Comparison of ENCODE assay signal across 8 cellular contexts in genomic region chr19:45900661-45901431, GRCh38. TPM values are rescaled to one million over a fixed set of nuclear protein-coding genes. Genes with fewer than 3 reads are reported as not detected.
DNase-seq lines count a peak whose midpoint lies in the region; ATAC-seq and TF ChIP-seq lines count a peak whose summit lies in the region.

No MANE protein-coding gene starts in this region.

- peaks cover 9% of the 10 kb centered on the region for H3K4me1 Mint-ChIP-seq in GM23338
- H3K4me1 Mint-ChIP-seq in T-helper 17 cell: peaks cover 15% of the 10 kb centered on the region

- H3K27me3 ChIP-seq in GM23338 (ENCODE audit: insufficient read depth) (peaks cover 23% of the 10 kb centered on the region), esophagus squamous epithelium (no peaks in the 10 kb centered on the region), sigmoid colon (no peaks in the 10 kb centered on the region)

- no peaks in the 10 kb centered on the region for H3K36me3 ChIP-seq in GM23338 (ENCODE audit: insufficient read depth)
- peaks cover 0 to 44% (median 13%) of the 10 kb centered on the region in 3 donors for H3K36me3 ChIP-seq in esophagus squamous epithelium
- H3K36me3 ChIP-seq in sigmoid colon: peaks cover 0 to 34% (median 12%) of the 10 kb centered on the region in 4 donors

- peaks cover 6% of the 10 kb centered on the region; the same call in 1 of the 2 replicates for H3K4me1 ChIP-seq in GM23338 (ENCODE audit: insufficient read depth)
- H3K4me1 ChIP-seq in esophagus squamous epithelium: peaks cover 16 to 34% (median 16%) of the 10 kb centered on the region in 3 donors
- H3K4me1 ChIP-seq in sigmoid colon: peaks cover 0 to 26% (median 21%) of the 10 kb centered on the region in 4 donors

- H3K4me3 ChIP-seq in GM23338 (peak overlapping the region; percentile 86), esophagus squamous epithelium (peak overlapping the region; percentile 67 to 86 (median 78)), sigmoid colon (peak overlapping the region; percentile 71 to 80 (median 74))

- no peaks in the 10 kb centered on the region for H3K9me2 ChIP-seq in GM23338 (ENCODE audit: insufficient read depth)

- intact Hi-C loops in esophagus squamous epithelium (cut with DNase I): no loop called here
- intact Hi-C loops in sigmoid colon (cut with DNase I): loop anchor here (5.0 kb wide), 1 partner anchor 96 kb away; the partner anchor contains the start of gene CCDC61

- no peaks in the 10 kb centered on the region; the same call in none of the 2 replicates for H4K20me1 ChIP-seq in GM23338 (replicated peaks; ENCODE audit: insufficient read depth)

- no peak for TF ChIP-seq CTCF in GM23338 (conservative IDR thresholded peaks at IDR 0.05; ENCODE audit: low read depth in 2 of 2)
- TF ChIP-seq CTCF in esophagus squamous epithelium (IDR thresholded peaks at IDR 0.05): no peak
- TF ChIP-seq CTCF in sigmoid colon (IDR thresholded peaks at IDR 0.05): no peak

- H3K9me3 ChIP-seq in T-helper 17 cell (ENCODE audit: control insufficient read depth, low read length, poor library complexity, severe bottlenecking): no peaks in the 10 kb centered on the region
- no peaks in the 10 kb centered on the region for H3K9me3 ChIP-seq in esophagus squamous epithelium
- no peaks in the 10 kb centered on the region for H3K9me3 ChIP-seq in sigmoid colon

- H3K27ac Mint-ChIP-seq in GM23338 (no peak overlapping the region), T-helper 17 cell (no peak overlapping the region)

- ATAC-seq in GM23338 (peak; percentile 15), T-helper 17 cell (no peak), GM18858 (IDR thresholded peaks at IDR 0.05; ENCODE audit: unreplicated experiment) (no peak)

- no peaks in the 10 kb centered on the region for H3K79me2 ChIP-seq in GM23338 (replicated peaks; ENCODE audit: insufficient read depth)

- H3K27me3 Mint-ChIP-seq in GM23338 (ENCODE audit: insufficient read depth, low read depth, poor library complexity): peaks cover 20% of the 10 kb centered on the region
- no peaks in the 10 kb centered on the region for H3K27me3 Mint-ChIP-seq in T-helper 17 cell

- TF ChIP-seq POLR2A in esophagus squamous epithelium (IDR thresholded peaks at IDR 0.05) (no peak), sigmoid colon (IDR thresholded peaks at IDR 0.05) (no peak)

- H3K4me2 ChIP-seq in GM23338: peak overlapping the region; percentile 87

- H3K4me3 Mint-ChIP-seq in GM23338 (peak overlapping the region; percentile 68), T-helper 17 cell (peak overlapping the region; percentile 43)

- peak overlapping the region; percentile 90 for H2AFZ ChIP-seq in GM23338

- DNase-seq in GM23338 (ENCODE audit: low spot score): peak; percentile 59
- no peak for DNase-seq in T-helper 17 cell
- no peak for DNase-seq in esophagus squamous epithelium (lab: John Stamatoyannopoulos, UW)
- no peak for DNase-seq in sigmoid colon
- DNase-seq in HCEC 1CT: no peak
- no peak for DNase-seq in EL
- DNase-seq in Ammon's horn (ENCODE audit: low spot score): no peak

- H3F3A ChIP-seq in GM23338 (replicated peaks; ENCODE audit: low read depth): peaks cover 21% of the 10 kb centered on the region; the same call in 1 of the 2 replicates

- no peak for TF ChIP-seq EP300 in sigmoid colon (IDR thresholded peaks at IDR 0.05)

- 71 to 81% methylated on average over 5 to 6 of the region's 22 CpGs for WGBS in esophagus squamous epithelium, 2 donors
- WGBS in sigmoid colon, 2 donors: 79 to 87% methylated on average over 22 of the region's 22 CpGs

- H3K9me3 Mint-ChIP-seq in GM23338: no peaks in the 10 kb centered on the region

- H3K36me3 Mint-ChIP-seq in GM23338 (ENCODE audit: low read depth) (peaks cover 19% of the 10 kb centered on the region), T-helper 17 cell (ENCODE audit: low read depth) (peaks cover 2% of the 10 kb centered on the region)

- H3K27ac ChIP-seq in GM23338 (ENCODE audit: low read depth) (no peak overlapping the region), esophagus squamous epithelium (peak overlapping the region in 2 of 4 donors; percentile 57 to 86), sigmoid colon (peak overlapping the region in 2 of 4 donors; percentile 83 to 84)

TF ChIP-seq in GM23338, 12 proteins besides CTCF, POLR2A, EP300 and RAD21 (continues in another document):
- TF ChIP-seq ETS1 (IDR thresholded peaks at IDR 0.05) (no peak), STAT1 (IDR thresholded peaks at IDR 0.05; ENCODE audit: unreplicated experiment) (no peak), CREB1 (CRISPR knock-in tag; IDR thresholded peaks at IDR 0.05; ENCODE audit: low read depth) (0 out of 2 replicates have a peak, but pooled peaks have one; percentile 9), EZH2phosphoT487 (IDR thresholded peaks at IDR 0.05; ENCODE audit: unreplicated experiment) (no peak), EZH2 (IDR thresholded peaks at IDR 0.05; ENCODE audit: low read depth, unreplicated experiment) (peak; percentile 17), ZNF331 (CRISPR knock-in tag; IDR thresholded peaks at IDR 0.05; ENCODE audit: low read depth) (no peak)

RNA-seq across cellular contexts. Expression of gene MYPOP, which starts 1.6 kb away (rescaled TPM):
- total RNA-seq in GM23338 (2014; rRNA removed; shearing (Covaris generic)): 6.9 and 7.9 TPM in 2 replicates
- polyA plus RNA-seq in GM23338 (2016; fragmentation: Nextera tagmentation; extraction: Ambion mirVana) (2.7 and 3.0 TPM in 2 replicates), sigmoid colon (1 to 10 TPM; 6.2 to 8.3 (median 6.6) TPM)
- total RNA-seq in T-helper 17 cell (1 to 10 TPM; 7.1 to 7.5 TPM), esophagus squamous epithelium (1 to 10 TPM; 2.3 to 5.7 (median 4.2) TPM), sigmoid colon (1 to 10 TPM; 1.8 to 6.1 (median 3.0) TPM)

RNA-seq across cellular contexts. Expression of gene NANOS2, which starts 13.7 kb away (rescaled TPM):
- total RNA-seq in GM23338 (2014; rRNA removed; shearing (Covaris generic)): 0.14 TPM in 1 of 2 replicates, not detected in the other
- polyA plus RNA-seq in GM23338 (2016; fragmentation: Nextera tagmentation; extraction: Ambion mirVana) (0.11 TPM in 1 of 2 replicates, not detected in the other), sigmoid colon (under 1 TPM in 2 of 3 donors, not detected in 1; 0.46 to 0.60 TPM)
- total RNA-seq in T-helper 17 cell (not detected), esophagus squamous epithelium (not detected), sigmoid colon (not detected)

RNA-seq across cellular contexts. Expression of gene IRF2BP1, which starts 14.9 kb away (rescaled TPM):
- 36.0 and 41.6 TPM in 2 replicates for total RNA-seq in GM23338 (2014; rRNA removed; shearing (Covaris generic))
- 9.7 and 10.4 TPM in 2 replicates for polyA plus RNA-seq in GM23338 (2016; fragmentation: Nextera tagmentation; extraction: Ambion mirVana)
- total RNA-seq in T-helper 17 cell: 10 to 100 TPM; 16.0 to 18.7 TPM
- 10 to 100 TPM; 14.6 to 22.4 (median 20.0) TPM for total RNA-seq in esophagus squamous epithelium
- total RNA-seq in sigmoid colon: 10 to 100 TPM; 18.0 to 25.5 (median 20.8) TPM
- 10 to 100 TPM in 2 of 3 donors, 1 to 10 TPM in 1; 7.8 to 15.2 (median 11.3) TPM for polyA plus RNA-seq in sigmoid colon

RNA-seq across cellular contexts. Expression of gene FOXA3, which starts 36.7 kb away (rescaled TPM):
- 15.1 and 17.5 TPM in 2 replicates for total RNA-seq in GM23338 (2014; rRNA removed; shearing (Covaris generic))
- 11.1 and 11.7 TPM in 2 replicates for polyA plus RNA-seq in GM23338 (2016; fragmentation: Nextera tagmentation; extraction: Ambion mirVana)
- not detected for total RNA-seq in T-helper 17 cell
- total RNA-seq in esophagus squamous epithelium: under 1 TPM in 1 of 4 donors, not detected in 3; 0.18 TPM
- total RNA-seq in sigmoid colon: under 1 TPM in 1 of 4 donors, not detected in 3; 0.49 TPM
- 10 to 100 TPM; 28.1 to 72.8 (median 57.1) TPM for polyA plus RNA-seq in sigmoid colon

RNA-seq across cellular contexts. Expression of gene SYMPK, which starts 37.9 kb away (rescaled TPM):
- 64.0 and 82.1 TPM in 2 replicates for total RNA-seq in GM23338 (2014; rRNA removed; shearing (Covaris generic))
- polyA plus RNA-seq in GM23338 (2016; fragmentation: Nextera tagmentation; extraction: Ambion mirVana): 33.9 and 36.8 TPM in 2 replicates
- total RNA-seq in T-helper 17 cell: 10 to 100 TPM; 75.5 to 81.6 TPM
- 10 to 100 TPM; 28.4 to 36.6 (median 31.6) TPM for total RNA-seq in esophagus squamous epithelium
- total RNA-seq in sigmoid colon: 10 to 100 TPM; 18.2 to 31.3 (median 25.3) TPM
- 10 to 100 TPM; 26.4 to 84.4 (median 30.7) TPM for polyA plus RNA-seq in sigmoid colon
